In the genomic region with DNA sequence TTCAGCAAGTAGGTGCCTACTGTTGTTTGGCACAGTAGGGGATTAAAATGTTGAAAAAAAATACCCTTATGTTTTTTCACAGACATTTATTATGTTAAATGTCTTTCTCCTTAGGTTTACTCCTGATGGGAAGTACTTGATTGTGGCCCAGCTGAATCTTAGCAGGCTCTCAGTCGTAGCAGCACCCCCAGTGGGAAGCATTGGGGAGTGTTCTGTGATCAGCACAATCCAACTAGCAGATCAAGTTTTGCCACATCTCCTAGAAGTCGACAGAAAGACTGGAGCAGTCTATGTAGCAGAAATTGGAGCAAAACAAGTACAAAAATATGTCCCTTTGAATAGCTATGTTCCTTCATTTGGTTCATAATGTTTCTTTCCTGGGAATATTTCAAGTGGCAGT, we compare ENCODE assay signal across 15 cellular contexts. TPM values are rescaled to one million over a fixed set of nuclear protein-coding genes. Genes with fewer than 3 reads are reported as not detected.
DNase-seq lines count a peak whose midpoint lies in the region; ATAC-seq and TF ChIP-seq lines count a peak whose summit lies in the region.
"Had no signal": no experiment of that assay in that cellular context is flagged by ENCODE, and none has a peak within 500 bp of the region (broad histone marks: within the 10 kb centered on the region; RNA-seq: fewer than 3 reads in every experiment).

No MANE protein-coding gene starts in this region.

- POLR2A ChIA-PET in activated CD4-positive, alpha-beta T cell treated with anti-CD3 and anti-CD28 coated beads, Interleukin-2, amount 10 ng/mL, durations not matched to agents 7 days and 5 days (lab: Charles Lee), result no interaction called here

- peak; percentile 66 for ATAC-seq in foreskin keratinocyte
- no peak for ATAC-seq in HG03442 (IDR thresholded peaks at IDR 0.05; ENCODE audit: unreplicated experiment)

- peak; percentile 64 for DNase-seq in NCI-H82 (lab: John Stamatoyannopoulos, UW)
- no peak for DNase-seq in NCI-H82 treated with DMSO at 0.1 percent for 48 hours (lab: John Stamatoyannopoulos, UW; ENCODE audit: unreplicated experiment)
- DNase-seq in SK-MEL-5 (ENCODE audit: low read depth, low spot score), result peak; percentile 11
- peak in 1 of 2 donors; percentile 34 for DNase-seq in foreskin keratinocyte
- DNase-seq in superior temporal gyrus (ENCODE audit: extremely low spot score), result peak; percentile 59
- DNase-seq in activated CD4-positive, alpha-beta T cell treated with anti-CD3 and anti-CD28 coated beads, Interleukin-2, amount 10 ng/mL, durations not matched to agents 7 days and 5 days, result no peak
- no peak for DNase-seq in activated naive CD4-positive, alpha-beta T cell treated with anti-CD3 and anti-CD28 coated beads, Interleukin-2, amount 50 U/mL, for 16 hours
- DNase-seq: ACHN, T-helper 2 cell, testis had no signal

- no peaks in the 10 kb centered on the region for H3K9me3 Mint-ChIP-seq in activated CD4-positive, alpha-beta T cell treated with anti-CD3 and anti-CD28 coated beads, Interleukin-2, amount 10 ng/mL, durations not matched to agents 7 days and 5 days

- peak; percentile 46 for TF ChIP-seq CTCF in foreskin keratinocyte (conservative IDR thresholded peaks at IDR 0.05)

- CTCF ChIA-PET in activated CD4-positive, alpha-beta T cell treated with anti-CD3 and anti-CD28 coated beads, Interleukin-2, amount 10 ng/mL, durations not matched to agents 7 days and 5 days (lab: Charles Lee), result interaction anchor here (1.2 to 1.9 kb wide), 2 partner anchors 10 to 147 kb away, joined by 3 to 6 read pairs; a partner anchor contains a TSS

- H3K27ac Mint-ChIP-seq in activated CD4-positive, alpha-beta T cell treated with anti-CD3 and anti-CD28 coated beads, Interleukin-2, amount 10 ng/mL, durations not matched to agents 7 days and 5 days, result no peak overlapping the region
- H3K27ac Mint-ChIP-seq: activated naive CD8-positive, alpha-beta T cell had no signal

- no peaks in the 10 kb centered on the region for H3K27me3 ChIP-seq in foreskin keratinocyte
- H3K27me3 ChIP-seq: testis had no signal

- no peaks in the 10 kb centered on the region for H3K27me3 Mint-ChIP-seq in activated CD4-positive, alpha-beta T cell treated with anti-CD3 and anti-CD28 coated beads, Interleukin-2, amount 10 ng/mL, durations not matched to agents 7 days and 5 days
- H3K27me3 Mint-ChIP-seq: activated naive CD8-positive, alpha-beta T cell had no signal

- in situ Hi-C loops in SK-MEL-5 (cut with HindIII; ENCODE audit: low pct_unique_long_range_greater_than_20kb, low sequenced_read_pairs), result no loop called here

- H3K4me1 Mint-ChIP-seq in activated CD4-positive, alpha-beta T cell treated with anti-CD3 and anti-CD28 coated beads, Interleukin-2, amount 10 ng/mL, durations not matched to agents 7 days and 5 days, result peaks cover 3% of the 10 kb centered on the region

- H3K4me1 ChIP-seq in foreskin keratinocyte, result peaks cover 7% of the 10 kb centered on the region
- H3K4me1 ChIP-seq: testis had no signal

- H3K4me3 Mint-ChIP-seq in activated CD4-positive, alpha-beta T cell treated with anti-CD3 and anti-CD28 coated beads, Interleukin-2, amount 10 ng/mL, durations not matched to agents 7 days and 5 days, result no peak overlapping the region
- H3K4me3 Mint-ChIP-seq: activated naive CD8-positive, alpha-beta T cell had no signal

- H3K36me3 Mint-ChIP-seq in activated CD4-positive, alpha-beta T cell treated with anti-CD3 and anti-CD28 coated beads, Interleukin-2, amount 10 ng/mL, durations not matched to agents 7 days and 5 days (ENCODE audit: low read depth), result peaks cover 31% of the 10 kb centered on the region
- H3K36me3 Mint-ChIP-seq: activated naive CD8-positive, alpha-beta T cell had no signal

- H3K27ac ChIP-seq in foreskin keratinocyte, result no peak overlapping the region
- H3K27ac ChIP-seq: testis had no signal

RNA-seq across cellular contexts. Expression of a gene that starts 9.3 kb away (rescaled TPM):
- total RNA-seq in SK-MEL-5 (2014; rRNA removed; shearing (Covaris generic)), result 24.2 and 26.1 TPM in 2 replicates
- 14.7 and 15.4 TPM in 2 replicates for polyA plus RNA-seq in SK-MEL-5 (2015; cell fraction: cytosol; rRNA removed)
- polyA plus RNA-seq in SK-MEL-5 (2015; cell fraction: nucleus; rRNA removed), result 88.9 and 104 TPM in 2 replicates
- 8.3 and 9.0 TPM in 2 replicates for total RNA-seq in foreskin keratinocyte
- 3.7 TPM in 2 replicates for polyA plus RNA-seq in foreskin keratinocyte
- total RNA-seq in activated CD4-positive, alpha-beta T cell treated with anti-CD3 and anti-CD28 coated beads, Interleukin-2, amount 10 ng/mL, durations not matched to agents 7 days and 5 days, result 10 to 100 TPM; 18.4 to 20.4 TPM

RNA-seq across cellular contexts. Expression of a gene that starts 9.7 kb away (rescaled TPM):
- total RNA-seq in SK-MEL-5 (2014; rRNA removed; shearing (Covaris generic)), result 9.0 and 9.6 TPM in 2 replicates
- polyA plus RNA-seq in SK-MEL-5 (2015; cell fraction: cytosol; rRNA removed), result 16.6 and 24.9 TPM in 2 replicates
- polyA plus RNA-seq in SK-MEL-5 (2015; cell fraction: nucleus; rRNA removed), result 95.5 and 107 TPM in 2 replicates
- total RNA-seq in foreskin keratinocyte, result 18.2 and 20.1 TPM in 2 replicates
- 12.0 and 12.3 TPM in 2 replicates for polyA plus RNA-seq in foreskin keratinocyte
- total RNA-seq in activated CD4-positive, alpha-beta T cell treated with anti-CD3 and anti-CD28 coated beads, Interleukin-2, amount 10 ng/mL, durations not matched to agents 7 days and 5 days, result 10 to 100 TPM; 47.3 to 51.2 TPM

RNA-seq across cellular contexts. Expression of a gene that starts 56.9 kb away (rescaled TPM):
- total RNA-seq in SK-MEL-5 (2014; rRNA removed; shearing (Covaris generic)), result 0.13 TPM in 1 of 2 replicates, not detected in the other
- 0.06 TPM in 2 replicates for polyA plus RNA-seq in SK-MEL-5 (2015; cell fraction: cytosol; rRNA removed)
- not detected in 2 replicates for polyA plus RNA-seq in SK-MEL-5 (2015; cell fraction: nucleus; rRNA removed)
- total RNA-seq in foreskin keratinocyte, result not detected in 2 replicates
- not detected in 2 replicates for polyA plus RNA-seq in foreskin keratinocyte
- total RNA-seq in activated CD4-positive, alpha-beta T cell treated with anti-CD3 and anti-CD28 coated beads, Interleukin-2, amount 10 ng/mL, durations not matched to agents 7 days and 5 days, result not detected
- total RNA-seq: dermis microvascular lymphatic vessel endothelial cell, HT1080, pulmonary artery endothelial cell had no signal

Comparison
In these comparisons a context has a peak if more than half of its experiments do, and no peak if none do; other contexts are left out.
1. DNase-seq: peak in NCI-H82 (single experiment), SK-MEL-5 (single experiment) and superior temporal gyrus (single experiment); none in NCI-H82 treated with DMSO at 0.1 percent for 48 hours (single experiment), activated CD4-positive, alpha-beta T cell treated with anti-CD3 and anti-CD28 coated beads, Interleukin-2, amount 10 ng/mL, durations not matched to agents 7 days and 5 days (single experiment) and activated naive CD4-positive, alpha-beta T cell treated with anti-CD3 and anti-CD28 coated beads, Interleukin-2, amount 50 U/mL, for 16 hours (single experiment).